Comparison of ENCODE assay signal across 9 cellular contexts in the genomic region with DNA sequence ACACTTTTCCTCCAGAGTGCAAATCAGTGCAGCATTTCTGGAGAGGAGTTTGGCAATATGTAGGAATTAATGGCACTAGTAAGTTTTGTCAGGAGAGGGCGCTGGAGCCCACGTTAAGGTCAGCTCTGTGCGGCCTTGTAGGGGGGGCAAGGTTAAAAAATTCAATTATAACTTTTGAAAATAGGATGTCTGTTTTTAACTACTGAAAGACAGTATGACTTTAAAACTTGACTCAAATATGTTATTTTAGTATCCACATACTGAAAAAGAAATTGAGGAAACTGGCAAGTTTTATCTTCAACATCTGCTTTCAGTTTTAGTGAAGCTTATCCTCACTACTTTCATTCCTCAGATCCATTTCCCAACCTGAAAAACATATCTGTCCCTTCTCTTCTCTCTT. TPM values are rescaled to one million over a fixed set of nuclear protein-coding genes. Genes with fewer than 3 reads are reported as not detected.
DNase-seq lines count a peak whose midpoint lies in the region; ATAC-seq, FAIRE-seq and TF ChIP-seq lines count a peak whose summit lies in the region.
"Had no signal": no experiment of that assay in that cellular context is flagged by ENCODE, and none has a peak within 500 bp of the region (broad histone marks: within the 10 kb centered on the region; RNA-seq: fewer than 3 reads in every experiment).

No MANE protein-coding gene starts in this region.

- no peak overlapping the region for H3K4me3 Mint-ChIP-seq in CD4-positive, CD25-positive, alpha-beta regulatory T cell
- H3K4me3 Mint-ChIP-seq: activated B cell treated with CpG ODN at 0.5 μM for 24 hours had no signal

- H3K4me1 ChIP-seq in CD4-positive, CD25-positive, alpha-beta regulatory T cell (ENCODE audit: control insufficient read depth, insufficient read depth, low read length, poor library complexity, severe bottlenecking), result no peaks in the 10 kb centered on the region
- peaks cover 0 to 3% (median 0%) of the 10 kb centered on the region in 4 donors for H3K4me1 ChIP-seq in Peyer's patch
- peaks cover 0 to 3% of the 10 kb centered on the region in 2 donors for H3K4me1 ChIP-seq in lung (ENCODE audit: control insufficient read depth in 2 of 2, insufficient read depth in 2 of 2, low read length in 2 of 2)
- H3K4me1 ChIP-seq in small intestine (ENCODE audit: control insufficient read depth in 2 of 2, insufficient read depth in 1 of 2, low read depth in 1 of 2, low read length in 1 of 2), result no peaks in the 10 kb centered on the region

- H3K4me3 ChIP-seq in CD4-positive, CD25-positive, alpha-beta regulatory T cell (ENCODE audit: low read depth, low read length), result no peak overlapping the region
- no peak overlapping the region for H3K4me3 ChIP-seq in Peyer's patch
- H3K4me3 ChIP-seq in choroid plexus epithelial cell (ENCODE audit: low read depth, low read length), result no peak overlapping the region
- H3K4me3 ChIP-seq in lung, result no peak overlapping the region
- no peak overlapping the region for H3K4me3 ChIP-seq in small intestine (ENCODE audit: low read depth in 1 of 2, low read length in 2 of 2)

- no peak for FAIRE-seq in small intestine (lab: Jason Lieb, UNC)

- H3K36me3 Mint-ChIP-seq in CD4-positive, CD25-positive, alpha-beta regulatory T cell, result peaks cover 32% of the 10 kb centered on the region

- H3K27me3 Mint-ChIP-seq in CD4-positive, CD25-positive, alpha-beta regulatory T cell, result no peaks in the 10 kb centered on the region
- H3K27me3 Mint-ChIP-seq: activated B cell treated with CpG ODN at 0.5 μM for 24 hours had no signal

- peak; percentile 16 to 26 (median 19) for DNase-seq in CD4-positive, CD25-positive, alpha-beta regulatory T cell
- DNase-seq in Peyer's patch (no peak), choroid plexus epithelial cell (ENCODE audit: low read depth) (peak; percentile 79), lung (ENCODE audit: low spot score) (peak; percentile 43), small intestine (no peak)
- DNase-seq: activated B cell treated with CpG ODN at 0.5 μM for 24 hours had no signal

- H3K4me1 Mint-ChIP-seq in CD4-positive, CD25-positive, alpha-beta regulatory T cell, result peaks cover 0 to 5% (median 0%) of the 10 kb centered on the region in 4 donors
- H3K4me1 Mint-ChIP-seq: activated B cell treated with CpG ODN at 0.5 μM for 24 hours had no signal

- no peaks in the 10 kb centered on the region for H3K27me3 ChIP-seq in CD4-positive, CD25-positive, alpha-beta regulatory T cell (ENCODE audit: control insufficient read depth, insufficient read depth, low read length)
- H3K27me3 ChIP-seq in Peyer's patch (no peaks in the 10 kb centered on the region), lung (ENCODE audit: control insufficient read depth, insufficient read depth) (no peaks in the 10 kb centered on the region), small intestine (ENCODE audit: control insufficient read depth in 2 of 2, insufficient read depth in 2 of 2, low read length in 2 of 2) (no peaks in the 10 kb centered on the region)

- 26 to 33% methylated on average over 3 of the region's 3 CpGs for WGBS in lung, 2 donors
- WGBS in small intestine, 3 donors, result 18 to 81% (median 73%) methylated on average over 3 of the region's 3 CpGs

- no peak overlapping the region for H3K27ac ChIP-seq in CD4-positive, CD25-positive, alpha-beta regulatory T cell (ENCODE audit: insufficient read depth, low read length, poor library complexity, severe bottlenecking)
- no peak overlapping the region for H3K27ac ChIP-seq in Peyer's patch
- no peak overlapping the region for H3K27ac ChIP-seq in lung (ENCODE audit: low read depth in 1 of 2, low read length in 1 of 2)
- H3K27ac ChIP-seq in small intestine (ENCODE audit: low read depth in 1 of 2, low read length in 1 of 2), result peak overlapping the region in 1 of 2 donors; percentile 18

- H3K27ac Mint-ChIP-seq in CD4-positive, CD25-positive, alpha-beta regulatory T cell, result no peak overlapping the region
- H3K27ac Mint-ChIP-seq: activated B cell treated with CpG ODN at 0.5 μM for 24 hours had no signal

- no peak for TF ChIP-seq POLR2A in Peyer's patch (IDR thresholded peaks at IDR 0.05)

- H3K36me3 ChIP-seq in CD4-positive, CD25-positive, alpha-beta regulatory T cell (ENCODE audit: control insufficient read depth, insufficient read depth, low read length), result peaks cover 16% of the 10 kb centered on the region
- H3K36me3 ChIP-seq in Peyer's patch (peaks cover 0 to 52% (median 5%) of the 10 kb centered on the region in 3 donors), lung (ENCODE audit: control insufficient read depth in 2 of 2, insufficient read depth in 2 of 2, low read length in 2 of 2) (peaks cover 0 to 6% of the 10 kb centered on the region in 2 donors), small intestine (ENCODE audit: control insufficient read depth in 2 of 2, insufficient read depth in 2 of 2, low read length in 2 of 2) (peaks cover 0 to 20% of the 10 kb centered on the region in 2 donors)

- H3K9me3 Mint-ChIP-seq in CD4-positive, CD25-positive, alpha-beta regulatory T cell, result no peaks in the 10 kb centered on the region
- H3K9me3 Mint-ChIP-seq: activated B cell treated with CpG ODN at 0.5 μM for 24 hours had no signal

- peak in 5 of 6 experiments; percentile 17 to 49 (median 31) for TF ChIP-seq CTCF in Peyer's patch (IDR thresholded peaks at IDR 0.05)
- TF ChIP-seq CTCF in choroid plexus epithelial cell (conservative IDR thresholded peaks at IDR 0.05; ENCODE audit: low read depth, low read length), result peak; percentile 84
- peak; percentile 64 for TF ChIP-seq CTCF in lung (IDR thresholded peaks at IDR 0.05; ENCODE audit: control extremely low read depth, extremely low read depth)

- H3K9me3 ChIP-seq in CD4-positive, CD25-positive, alpha-beta regulatory T cell (ENCODE audit: control insufficient read depth in 2 of 2, low read length in 2 of 2), result no peaks in the 10 kb centered on the region
- no peaks in the 10 kb centered on the region for H3K9me3 ChIP-seq in Peyer's patch
- H3K9me3 ChIP-seq in lung (ENCODE audit: control insufficient read depth in 2 of 2, insufficient read depth in 1 of 2, low read length in 1 of 2), result no peaks in the 10 kb centered on the region
- no peaks in the 10 kb centered on the region for H3K9me3 ChIP-seq in small intestine (ENCODE audit: control insufficient read depth, low read depth)

- no peak for ATAC-seq in CD4-positive, CD25-positive, alpha-beta regulatory T cell (ENCODE audit: low read depth in 2 of 2)
- peak; percentile 75 for ATAC-seq in GM18861 (IDR thresholded peaks at IDR 0.05; ENCODE audit: unreplicated experiment)
- peak; percentile 85 for ATAC-seq in HG03039 (IDR thresholded peaks at IDR 0.05; ENCODE audit: unreplicated experiment)
- ATAC-seq in lung (ENCODE audit: insufficient read depth, low FRiP score), result peak; percentile 78
- no peak for ATAC-seq in HG03097 (IDR thresholded peaks at IDR 0.05; ENCODE audit: low FRiP score, unreplicated experiment)

RNA-seq across cellular contexts. Expression of a gene that starts 30.9 kb away (rescaled TPM):
- total RNA-seq in CD4-positive, CD25-positive, alpha-beta regulatory T cell, result 0.52 TPM
- polyA plus RNA-seq in CD4-positive, CD25-positive, alpha-beta regulatory T cell, result under 1 TPM in 1 of 4 donors, not detected in 3; 0.09 TPM
- total RNA-seq in Peyer's patch, result 1 to 10 TPM in 2 of 4 donors, under 1 TPM in 1, not detected in 1; 0.70 to 4.0 (median 1.6) TPM
- total RNA-seq in lung, result 1 to 10 TPM in 1 of 2 donors, under 1 TPM in 1; 0.34 to 1.0 TPM
- polyA plus RNA-seq in lung, result 1 to 10 TPM in 1 of 2 donors, under 1 TPM in 1; 0.15 to 3.1 TPM
- polyA plus RNA-seq in small intestine, result under 1 TPM; 0.13 to 0.67 (median 0.27) TPM

RNA-seq across cellular contexts. Expression of a gene that starts 37.4 kb away (rescaled TPM):
- 41.0 TPM for total RNA-seq in CD4-positive, CD25-positive, alpha-beta regulatory T cell
- 100 to 1,000 TPM in 3 of 4 donors, 10 to 100 TPM in 1; 93.7 to 139 (median 104) TPM for polyA plus RNA-seq in CD4-positive, CD25-positive, alpha-beta regulatory T cell
- total RNA-seq in Peyer's patch, result 100 to 1,000 TPM in 3 of 4 donors, 10 to 100 TPM in 1; 81.7 to 873 (median 330) TPM
- 100 to 1,000 TPM in 1 of 2 donors, 10 to 100 TPM in 1; 57.8 to 109 TPM for total RNA-seq in lung
- 10 to 100 TPM; 43.0 to 53.0 TPM for polyA plus RNA-seq in lung
- 100 to 1,000 TPM; 196 to 420 (median 292) TPM for polyA plus RNA-seq in small intestine

Comparison
In these comparisons a context has a peak if more than half of its experiments do, and no peak if none do; other contexts are left out.
1. ATAC-seq: peak in GM18861 (single experiment), HG03039 (single experiment) and lung (single experiment); none in CD4-positive, CD25-positive, alpha-beta regulatory T cell (0 of 2) and HG03097 (single experiment).
2. DNase-seq: peak in CD4-positive, CD25-positive, alpha-beta regulatory T cell (3 of 3), choroid plexus epithelial cell (single experiment) and lung (single experiment); none in Peyer's patch (0 of 3) and small intestine (single experiment).
3. CTCF ChIP-seq: peak in every context shown above with its lines; median percentile 84 in choroid plexus epithelial cell; 64 in lung; 31 in Peyer's patch.